ENCODE assay signal across 14 cellular contexts in the genomic region with DNA sequence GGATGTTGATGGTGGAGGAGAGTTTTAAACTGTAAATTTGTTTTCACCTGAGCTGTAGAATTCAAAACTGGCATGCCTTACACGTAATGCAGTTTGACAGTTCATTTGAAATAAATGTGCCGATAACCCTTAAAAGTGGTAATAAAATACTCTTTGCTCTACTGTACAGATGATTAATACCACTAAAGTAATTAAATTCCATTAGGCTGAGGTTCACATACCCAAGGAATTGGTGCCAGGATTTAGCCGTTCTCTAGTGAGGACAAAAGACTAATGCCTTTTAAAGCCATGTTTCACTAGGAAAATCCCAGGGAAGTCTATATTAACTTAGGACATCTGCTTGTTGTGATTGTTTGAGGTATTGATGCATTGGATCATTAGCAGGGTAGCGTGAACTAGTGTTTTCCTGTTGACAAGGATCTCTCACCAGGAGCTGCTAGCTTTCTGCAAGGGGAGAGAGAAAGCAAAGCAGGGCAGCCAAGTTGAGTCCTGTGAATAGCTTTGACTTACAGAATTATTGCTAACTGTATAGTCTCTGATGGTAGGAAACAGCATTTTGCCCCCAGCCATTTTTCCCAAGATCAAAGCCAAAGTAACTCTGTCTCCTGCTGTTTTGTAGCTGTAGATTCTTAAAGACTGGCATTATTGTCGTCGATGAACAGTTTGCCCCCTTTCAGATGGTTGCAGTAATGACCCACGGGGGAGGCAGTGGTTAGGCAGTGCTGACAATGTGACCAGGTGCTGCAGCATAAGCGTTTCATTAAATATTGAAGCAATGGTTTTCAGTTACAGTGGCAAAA.
DNase-seq lines count a peak whose midpoint lies in the region; ATAC-seq and TF ChIP-seq lines count a peak whose summit lies in the region.
"Had no signal": no experiment of that assay in that cellular context is flagged by ENCODE, and none has a peak within 500 bp of the region (broad histone marks: within the 10 kb centered on the region; RNA-seq: fewer than 3 reads in every experiment).

No MANE protein-coding gene starts in this region.

- H3K27ac ChIP-seq in H9 (ENCODE audit: insufficient read length, low read depth, low read length) (no peak overlapping the region), SK-N-MC (peak overlapping the region; percentile 34; the same call in 1 of the 2 replicates)
- H3K27ac ChIP-seq: suprapubic skin had no signal

- H2BK20ac ChIP-seq in H9 (ENCODE audit: low read depth, low read length, poor library complexity, severe bottlenecking), result no peak overlapping the region

- TF ChIP-seq CTCF in H9 (conservative IDR thresholded peaks at IDR 0.05), result no peak

- no peak overlapping the region for H2BK12ac ChIP-seq in H9 (ENCODE audit: insufficient read length, low read depth, low read length)

- H3K4me3 ChIP-seq in SK-N-MC, result peak overlapping the region; percentile 55
- H3K4me3 ChIP-seq: sigmoid colon, suprapubic skin had no signal

- H3K14ac ChIP-seq in H9 (ENCODE audit: insufficient read depth, low read length), result no peak overlapping the region

- H3K56ac ChIP-seq in H9 (ENCODE audit: insufficient read length, low read depth, low read length), result no peak overlapping the region

- H4K20me1 ChIP-seq in H9 (ENCODE audit: control insufficient read depth, insufficient read depth, insufficient read length), result no peaks in the 10 kb centered on the region

- H3K27me3 ChIP-seq in H9 (ENCODE audit: insufficient read depth, low read length), result no peaks in the 10 kb centered on the region
- H3K27me3 ChIP-seq: sigmoid colon, suprapubic skin had no signal

- no peak overlapping the region for H3K18ac ChIP-seq in H9 (ENCODE audit: insufficient read length, low read depth, low read length)

- H3K36me3 ChIP-seq in SK-N-MC (ENCODE audit: insufficient read depth, low read length), result no peaks in the 10 kb centered on the region
- H3K36me3 ChIP-seq: sigmoid colon, suprapubic skin had no signal

- H3K9me3 ChIP-seq in H9 (ENCODE audit: control insufficient read depth, low read depth, low read length) (no peaks in the 10 kb centered on the region), SK-N-MC (ENCODE audit: low read depth, low read length) (no peaks in the 10 kb centered on the region)
- H3K9me3 ChIP-seq: sigmoid colon, suprapubic skin had no signal

- H3K79me1 ChIP-seq in H9 (ENCODE audit: insufficient read depth, low read depth, low read length, poor library complexity, severe bottlenecking), result no peaks in the 10 kb centered on the region

- no peaks in the 10 kb centered on the region for H3K36me3 Mint-ChIP-seq in H9 (ENCODE audit: insufficient read depth in 1 of 3, low read depth in 3 of 3)
- H3K36me3 Mint-ChIP-seq in effector memory CD8-positive, alpha-beta T cell (ENCODE audit: insufficient read depth), result no peaks in the 10 kb centered on the region
- H3K36me3 Mint-ChIP-seq: naive B cell had no signal

- no peak overlapping the region for H4K8ac ChIP-seq in H9 (replicated peaks; ENCODE audit: insufficient read length, low read depth, low read length)

- H2BK5ac ChIP-seq in H9 (ENCODE audit: insufficient read length, low read length), result no peak overlapping the region

- no peaks in the 10 kb centered on the region for H3K79me2 ChIP-seq in H9 (ENCODE audit: insufficient read depth, low read length)

- WGBS in H9 (ENCODE audit: extremely low coverage, insufficient read length, low lambda C conversion rate), result no CpG with 5 or more reads among the region's 8 CpGs

- H3K4ac ChIP-seq in H9 (ENCODE audit: low read depth, low read length), result no peak overlapping the region

- no peak overlapping the region for H3K23ac ChIP-seq in H9 (ENCODE audit: insufficient read length, low read depth, low read length)

- DNase-seq in H9 (no peak), NCI-H2107 (lab: John Stamatoyannopoulos, UW) (peak; percentile 52), SK-N-MC (ENCODE audit: low read depth, low spot score) (peak; percentile 66), pons (ENCODE audit: low spot score) (peak; percentile 34)
- DNase-seq in activated CD8-positive, alpha-beta memory T cell treated with anti-CD3 and anti-CD28 coated beads, Interleukin-2, amount 50 U/mL, for 48 hours, result no peak
- no peak for DNase-seq in stimulated activated CD4-positive, alpha-beta T cell treated with anti-CD3 and anti-CD28 coated beads, Interleukin-15, amount 100 ng/mL, for 24 hours
- DNase-seq in effector memory CD8-positive, alpha-beta T cell, result no peak
- DNase-seq: activated CD4-positive, alpha-beta T cell treated with anti-CD3 and anti-CD28 coated beads for 48 hours; Calu3; KG1; naive B cell; sigmoid colon had no signal

- peak overlapping the region in 2 of 3 experiments; percentile 10 to 63; a peak in 2 of 7 replicates for H3K27ac Mint-ChIP-seq in H9
- H3K27ac Mint-ChIP-seq in effector memory CD8-positive, alpha-beta T cell, result no peak overlapping the region
- H3K27ac Mint-ChIP-seq: naive B cell had no signal

- H2AFZ ChIP-seq in H9 (ENCODE audit: low read length), result no peak overlapping the region

- H3K4me1 Mint-ChIP-seq in H9, result peaks cover 28 to 32% of the 10 kb centered on the region in 2 experiments
- H3K4me1 Mint-ChIP-seq in effector memory CD8-positive, alpha-beta T cell (ENCODE audit: low read depth in 2 of 2), result no peaks in the 10 kb centered on the region
- H3K4me1 Mint-ChIP-seq: naive B cell had no signal

- H3K4me1 ChIP-seq in H9 (ENCODE audit: insufficient read depth, low read length), result peaks cover 3% of the 10 kb centered on the region; the same call in 1 of the 2 replicates
- H3K4me1 ChIP-seq: suprapubic skin had no signal

- H3K27me3 Mint-ChIP-seq in H9 (ENCODE audit: low read depth), result no peaks in the 10 kb centered on the region
- no peaks in the 10 kb centered on the region for H3K27me3 Mint-ChIP-seq in effector memory CD8-positive, alpha-beta T cell
- H3K27me3 Mint-ChIP-seq: naive B cell had no signal

- H3T11ph ChIP-seq in H9 (ENCODE audit: low read length), result no peak overlapping the region

- no peak overlapping the region for H3K9ac ChIP-seq in H9 (ENCODE audit: extremely low read depth, insufficient read length, low read length)
- no peak overlapping the region for H3K9ac ChIP-seq in SK-N-MC (ENCODE audit: insufficient read length)

- H4K5ac ChIP-seq in H9 (ENCODE audit: insufficient read length, low read depth, low read length), result no peak overlapping the region

- H2BK120ac ChIP-seq in H9 (ENCODE audit: low read depth, low read length, poor library complexity, severe bottlenecking), result no peak overlapping the region

- no peaks in the 10 kb centered on the region for H3K9me3 Mint-ChIP-seq in H9
- H3K9me3 Mint-ChIP-seq in effector memory CD8-positive, alpha-beta T cell, result no peaks in the 10 kb centered on the region
- H3K9me3 Mint-ChIP-seq: naive B cell had no signal

- no peaks in the 10 kb centered on the region for H3K23me2 ChIP-seq in H9 (ENCODE audit: insufficient read length, low read depth, low read length, poor library complexity, severe bottlenecking)

- no peak overlapping the region for H2BK15ac ChIP-seq in H9 (ENCODE audit: low read depth, low read length)

- H4K91ac ChIP-seq in H9 (ENCODE audit: insufficient read length, low read depth, low read length), result no peak overlapping the region

- H3K4me3 Mint-ChIP-seq in H9, result no peak overlapping the region
- H3K4me3 Mint-ChIP-seq in effector memory CD8-positive, alpha-beta T cell, result no peak overlapping the region
- H3K4me3 Mint-ChIP-seq: naive B cell had no signal

- no peak for ATAC-seq in GM21515 (IDR thresholded peaks at IDR 0.05; ENCODE audit: unreplicated experiment)
- no peak for ATAC-seq in effector memory CD8-positive, alpha-beta T cell (replicated peaks)

- no peak overlapping the region for H2AK5ac ChIP-seq in H9 (ENCODE audit: insufficient read length, low read length)

- no peak overlapping the region for H3K4me2 ChIP-seq in H9 (ENCODE audit: insufficient read depth, insufficient read length, low read length)

Comparison
In these comparisons a context has a peak if more than half of its experiments do, and no peak if none do; other contexts are left out.
1. DNase-seq: peak in NCI-H2107 (single experiment), SK-N-MC (single experiment) and pons (single experiment); none in H9 (single experiment), activated CD8-positive, alpha-beta memory T cell treated with anti-CD3 and anti-CD28 coated beads, Interleukin-2, amount 50 U/mL, for 48 hours (single experiment), stimulated activated CD4-positive, alpha-beta T cell treated with anti-CD3 and anti-CD28 coated beads, Interleukin-15, amount 100 ng/mL, for 24 hours (single experiment) and effector memory CD8-positive, alpha-beta T cell (0 of 3).
2. H3K27ac Mint-ChIP-seq: peak in H9 (2 of 3); none in effector memory CD8-positive, alpha-beta T cell (0 of 2).